In genomic region chr1:85138439-85138838, GRCh38 we compare ENCODE assay signal across 5 cellular contexts.
DNase-seq lines count a peak whose midpoint lies in the region; ATAC-seq and TF ChIP-seq lines count a peak whose summit lies in the region.
"Not testable (repeated sequence)": the region's sequence is repeated elsewhere in the genome, so short reads cannot be mapped to it uniquely, and the experiment has no call there.

No MANE protein-coding gene starts in this region.

- not testable (repeated sequence) for TF ChIP-seq POLR2A in thyroid gland (IDR thresholded peaks at IDR 0.05)

- peak in 1 of 2 donors; percentile 56 for DNase-seq in left lung
- DNase-seq in lung (ENCODE audit: low spot score), result peak; percentile 73
- DNase-seq in thyroid gland, result peak; percentile 41 to 44

- H3K27me3 ChIP-seq in left lung; lung (ENCODE audit: control insufficient read depth, insufficient read depth); thyroid gland: not testable (repeated sequence)

- H3K27ac ChIP-seq in 22Rv1, result 0 out of 2 replicates have a peak overlapping the region, but pooled peaks have one; percentile 19
- H3K27ac ChIP-seq in VCaP, result peak overlapping the region; percentile 83
- H3K27ac ChIP-seq in left lung, result peak overlapping the region; percentile 10 to 42
- not testable (repeated sequence) for H3K27ac ChIP-seq in lung (ENCODE audit: low read depth in 1 of 2, low read length in 1 of 2)
- peak overlapping the region in 1 of 3 donors; percentile 43 for H3K27ac ChIP-seq in thyroid gland

- WGBS in lung, 2 donors, result 78 to 84% methylated on average over 5 of the region's 5 CpGs
- WGBS in thyroid gland, 2 donors, result 68 to 77% methylated on average over 5 of the region's 5 CpGs

- not testable (repeated sequence) for H3K4me3 ChIP-seq in left lung; lung; thyroid gland (replicated peaks in 1 of 3)

- TF ChIP-seq CTCF in 22Rv1 (IDR thresholded peaks at IDR 0.05); VCaP (conservative IDR thresholded peaks at IDR 0.05); left lung (IDR thresholded peaks at IDR 0.05); lung (IDR thresholded peaks at IDR 0.05; ENCODE audit: control extremely low read depth, extremely low read depth); thyroid gland (IDR thresholded peaks at IDR 0.05): not testable (repeated sequence)

- not testable (repeated sequence) for H3K9me3 ChIP-seq in left lung; lung (ENCODE audit: control insufficient read depth in 2 of 2, insufficient read depth in 1 of 2, low read length in 1 of 2); thyroid gland

- not testable (repeated sequence) for H3K36me3 ChIP-seq in left lung; lung (ENCODE audit: control insufficient read depth in 2 of 2, insufficient read depth in 2 of 2, low read length in 2 of 2); thyroid gland

- H3K4me1 ChIP-seq in left lung (peaks cover 10 to 15% of the 10 kb centered on the region in 2 donors), thyroid gland (peaks cover 9 to 23% of the 10 kb centered on the region in 2 donors)
- not testable (repeated sequence) for H3K4me1 ChIP-seq in lung (ENCODE audit: control insufficient read depth in 2 of 2, insufficient read depth in 2 of 2, low read length in 2 of 2)

- intact Hi-C loops in left lung (cut with DNase I); thyroid gland (cut with DNase I): not testable (repeated sequence)

- ATAC-seq in left lung, result peak; percentile 53
- ATAC-seq in lung (ENCODE audit: insufficient read depth, low FRiP score), result peak; percentile 12
